In genomic region chr7:74455933-74456332, GRCh38 we compare ENCODE assay signal across 11 cellular contexts. TPM values are rescaled to one million over a fixed set of nuclear protein-coding genes. Genes with fewer than 3 reads are reported as not detected.
DNase-seq lines count a peak whose midpoint lies in the region; ATAC-seq and TF ChIP-seq lines count a peak whose summit lies in the region.
"Had no signal": no experiment of that assay in that cellular context is flagged by ENCODE, and none has a peak within 500 bp of the region (broad histone marks: within the 10 kb centered on the region; RNA-seq: fewer than 3 reads in every experiment).

No MANE protein-coding gene starts in this region.

- H3K27me3 ChIP-seq in Caco-2 (replicated peaks; ENCODE audit: control insufficient read depth, insufficient read depth, low read length) = no peaks in the 10 kb centered on the region
- no peaks in the 10 kb centered on the region for H3K27me3 ChIP-seq in adrenal gland
- H3K27me3 ChIP-seq in right cardiac atrium (ENCODE audit: control insufficient read depth, insufficient read depth) = no peaks in the 10 kb centered on the region
- no peaks in the 10 kb centered on the region for H3K27me3 ChIP-seq in skeletal muscle satellite cell (ENCODE audit: control insufficient read depth, insufficient read depth, low read length)
- no peaks in the 10 kb centered on the region for H3K27me3 ChIP-seq in effector memory CD4-positive, alpha-beta T cell (replicated peaks; ENCODE audit: control insufficient read depth, insufficient read depth, low read length, poor library complexity, severe bottlenecking)

- no peaks in the 10 kb centered on the region for H3K27me3 Mint-ChIP-seq in Caco-2 (ENCODE audit: insufficient read depth, unreplicated experiment)
- peaks cover 21% of the 10 kb centered on the region for H3K27me3 Mint-ChIP-seq in activated CD8-positive, alpha-beta T cell treated with anti-CD3 and anti-CD28 coated beads, Interleukin-2, amount 10 ng/mL, durations not matched to agents 7 days and 5 days (ENCODE audit: low read depth)

- peak in 1 of 2 donors; percentile 26 for TF ChIP-seq POLR2A in adrenal gland (IDR thresholded peaks at IDR 0.05)

- H3K4me2 ChIP-seq in skeletal muscle satellite cell (ENCODE audit: low read length) = peak overlapping the region; percentile 99

- no peak overlapping the region for H3K4me3 ChIP-seq in Caco-2 (ENCODE audit: low read depth, low read length)
- H3K4me3 ChIP-seq in adrenal gland = no peak overlapping the region
- no peak overlapping the region for H3K4me3 ChIP-seq in right cardiac atrium (ENCODE audit: low read length)
- H3K4me3 ChIP-seq in skeletal muscle satellite cell (ENCODE audit: low read length) = peak overlapping the region; percentile 83
- no peak overlapping the region for H3K4me3 ChIP-seq in effector memory CD4-positive, alpha-beta T cell (ENCODE audit: insufficient read depth, low read depth, low read length, poor library complexity, severe bottlenecking)

- no peaks in the 10 kb centered on the region for H3K9me3 ChIP-seq in Caco-2
- no peaks in the 10 kb centered on the region for H3K9me3 ChIP-seq in adrenal gland (replicated peaks in 1 of 3)
- no peaks in the 10 kb centered on the region for H3K9me3 ChIP-seq in right cardiac atrium (ENCODE audit: control insufficient read depth, low read length)
- H3K9me3 ChIP-seq in skeletal muscle satellite cell (replicated peaks; ENCODE audit: low read length) = no peaks in the 10 kb centered on the region
- H3K9me3 ChIP-seq in effector memory CD4-positive, alpha-beta T cell (ENCODE audit: control insufficient read depth, low read length) = no peaks in the 10 kb centered on the region

- ATAC-seq in right cardiac atrium = peak in 1 of 2 donors; percentile 8
- ATAC-seq in activated CD8-positive, alpha-beta T cell treated with anti-CD3 and anti-CD28 coated beads, Interleukin-2, amount 10 ng/mL, durations not matched to agents 7 days and 5 days = no peak
- ATAC-seq: stimulated activated naive CD8-positive, alpha-beta T cell treated with anti-CD3 and anti-CD28 coated beads, Interleukin-15, Interleukin-2, amounts not matched to agents 100 U/mL and 50 U/mL, for 24 hours had no signal

- H3K27ac ChIP-seq in adrenal gland (peak overlapping the region; percentile 71 to 96 (median 92)), right cardiac atrium (ENCODE audit: low read length) (peak overlapping the region; percentile 87)
- no peak overlapping the region for H3K27ac ChIP-seq in effector memory CD4-positive, alpha-beta T cell (ENCODE audit: insufficient read depth, low read length, poor library complexity, severe bottlenecking)

- peaks cover 27% of the 10 kb centered on the region for H3K4me1 Mint-ChIP-seq in Caco-2 (ENCODE audit: low read depth, unreplicated experiment)
- H3K4me1 Mint-ChIP-seq in activated CD8-positive, alpha-beta T cell treated with anti-CD3 and anti-CD28 coated beads, Interleukin-2, amount 10 ng/mL, durations not matched to agents 7 days and 5 days (ENCODE audit: low read depth) = peaks cover 18% of the 10 kb centered on the region

- H3K9me3 Mint-ChIP-seq in Caco-2 (ENCODE audit: unreplicated experiment) = no peaks in the 10 kb centered on the region
- H3K9me3 Mint-ChIP-seq in activated CD8-positive, alpha-beta T cell treated with anti-CD3 and anti-CD28 coated beads, Interleukin-2, amount 10 ng/mL, durations not matched to agents 7 days and 5 days (ENCODE audit: insufficient read depth) = no peaks in the 10 kb centered on the region

- BruUV-seq in Caco-2 (replicated peaks; lab: Mats Ljungman, UMichigan) = TSS peak; percentile 52

- H3K9ac ChIP-seq in skeletal muscle satellite cell (ENCODE audit: low read depth, low read length) = peak overlapping the region; percentile 93

- H3K4me1 ChIP-seq in Caco-2 = peaks cover 29% of the 10 kb centered on the region
- peaks cover 21 to 22% of the 10 kb centered on the region in 2 donors for H3K4me1 ChIP-seq in adrenal gland (replicated peaks in 1 of 2)
- H3K4me1 ChIP-seq in right cardiac atrium (ENCODE audit: control insufficient read depth, insufficient read depth, low read length) = no peaks in the 10 kb centered on the region
- peaks cover 51% of the 10 kb centered on the region for H3K4me1 ChIP-seq in skeletal muscle satellite cell (ENCODE audit: control insufficient read depth, insufficient read depth, low read length)
- H3K4me1 ChIP-seq in effector memory CD4-positive, alpha-beta T cell (ENCODE audit: control insufficient read depth, insufficient read depth, low read length, poor library complexity, severe bottlenecking) = peaks cover 14% of the 10 kb centered on the region

- POLR2A ChIA-PET in Caco-2 (lab: Charles Lee) = no interaction called here
- POLR2A ChIA-PET in activated CD8-positive, alpha-beta T cell treated with anti-CD3 and anti-CD28 coated beads, Interleukin-2, amount 10 ng/mL, durations not matched to agents 7 days and 5 days (lab: Charles Lee) = no interaction called here

- no peak overlapping the region for H3K27ac Mint-ChIP-seq in Caco-2 (ENCODE audit: unreplicated experiment)
- H3K27ac Mint-ChIP-seq in activated CD8-positive, alpha-beta T cell treated with anti-CD3 and anti-CD28 coated beads, Interleukin-2, amount 10 ng/mL, durations not matched to agents 7 days and 5 days = no peak overlapping the region
- H3K27ac Mint-ChIP-seq: activated naive CD4-positive, alpha-beta T cell treated with anti-CD3 and anti-CD28 coated beads, Interleukin-2, amount 10 ng/mL, durations not matched to agents 7 days and 5 days had no signal

- CTCF ChIA-PET in Caco-2 (lab: Charles Lee) = interaction anchor here (1.3 kb wide), 1 partner anchor 110 kb away, joined by 3 read pairs; no protein-coding TSS in a partner anchor
- CTCF ChIA-PET in activated CD8-positive, alpha-beta T cell treated with anti-CD3 and anti-CD28 coated beads, Interleukin-2, amount 10 ng/mL, durations not matched to agents 7 days and 5 days (lab: Charles Lee) = no interaction called here

- no peaks in the 10 kb centered on the region; the same call in 1 of the 2 replicates for H3K36me3 ChIP-seq in Caco-2 (ENCODE audit: control insufficient read depth, insufficient read depth, low read length)
- no peaks in the 10 kb centered on the region for H3K36me3 ChIP-seq in adrenal gland (replicated peaks in 1 of 2)
- H3K36me3 ChIP-seq in skeletal muscle satellite cell (ENCODE audit: insufficient read depth, low read length) = peaks cover 3% of the 10 kb centered on the region
- H3K36me3 ChIP-seq in effector memory CD4-positive, alpha-beta T cell (ENCODE audit: control insufficient read depth, insufficient read depth, low read length) = no peaks in the 10 kb centered on the region

- peak overlapping the region; percentile 73 for H3K4me3 Mint-ChIP-seq in Caco-2 (ENCODE audit: unreplicated experiment)
- H3K4me3 Mint-ChIP-seq in activated CD8-positive, alpha-beta T cell treated with anti-CD3 and anti-CD28 coated beads, Interleukin-2, amount 10 ng/mL, durations not matched to agents 7 days and 5 days = no peak overlapping the region
- H3K4me3 Mint-ChIP-seq: activated naive CD4-positive, alpha-beta T cell treated with anti-CD3 and anti-CD28 coated beads, Interleukin-2, amount 10 ng/mL, durations not matched to agents 7 days and 5 days had no signal

- no peak for TF ChIP-seq CTCF in Caco-2 (IDR thresholded peaks at IDR 0.05; ENCODE audit: insufficient read depth in 1 of 2, low read depth in 1 of 2, low read length in 1 of 2, severe bottlenecking in 1 of 2, unreplicated experiment in 1 of 2)
- TF ChIP-seq CTCF in adrenal gland (IDR thresholded peaks at IDR 0.05) = no peak

- DNase-seq in Caco-2 = no peak
- DNase-seq in adrenal gland = peak in 6 of 7 donors; percentile 62 to 85 (median 70)
- DNase-seq in right cardiac atrium = peak in 1 of 3 donors; percentile 38
- no peak for DNase-seq in SHP77 (lab: John Stamatoyannopoulos, UW)
- no peak for DNase-seq in effector memory CD4-positive, alpha-beta T cell
- DNase-seq in activated T-cell treated with anti-CD3 and anti-CD28 coated beads for 4 hours = no peak
- DNase-seq in activated CD8-positive, alpha-beta T cell treated with anti-CD3 and anti-CD28 coated beads, Interleukin-2, amount 10 ng/mL, durations not matched to agents 7 days and 5 days = no peak
- DNase-seq: activated naive CD4-positive, alpha-beta T cell treated with anti-CD3 and anti-CD28 coated beads, Interleukin-2, amount 10 ng/mL, durations not matched to agents 7 days and 5 days; NCI-H187 treated with DMSO at 0.1 percent for 48 hours; stimulated activated naive CD8-positive, alpha-beta T cell treated with anti-CD3 and anti-CD28 coated beads, Interleukin-15, Interleukin-2, amounts not matched to agents 100 U/mL and 50 U/mL, for 24 hours had no signal

- 45 to 67% (median 57%) methylated on average over 5 to 6 of the region's 6 CpGs for WGBS in adrenal gland, 4 donors
- 52% methylated on average over 6 of the region's 6 CpGs for WGBS in right cardiac atrium

- peaks cover 31% of the 10 kb centered on the region for H3K36me3 Mint-ChIP-seq in Caco-2 (ENCODE audit: insufficient read depth, unreplicated experiment)
- H3K36me3 Mint-ChIP-seq in activated CD8-positive, alpha-beta T cell treated with anti-CD3 and anti-CD28 coated beads, Interleukin-2, amount 10 ng/mL, durations not matched to agents 7 days and 5 days (ENCODE audit: low read depth) = no peaks in the 10 kb centered on the region

- intact Hi-C loops in Caco-2 (cut with micrococcal nuclease; ENCODE audit: unreplicated experiment) = no loop called here
- intact Hi-C loops in adrenal gland (cut with DNase I) = no loop called here
- intact Hi-C loops in right cardiac atrium (cut with DNase I) = loop anchor here in 2 of 4 donors (10.0 kb wide), 2 partner anchors 109 to 199 kb away; partner anchors contain the start of gene GTF2I (in 1 of the 2)

RNA-seq across cellular contexts. Expression of gene GTF2IRD1, which starts 2.2 kb away (rescaled TPM):
- total RNA-seq in Caco-2 (2022) = 53.6 and 54.6 TPM in 2 replicates
- total RNA-seq in adrenal gland = 10 to 100 TPM; 19.7 to 41.3 (median 25.5) TPM
- polyA plus RNA-seq in adrenal gland = 10 to 100 TPM; 20.5 to 28.0 (median 27.8) TPM
- total RNA-seq in right cardiac atrium = 10 to 100 TPM; 18.9 to 29.9 (median 21.4) TPM
- 10.6 TPM for polyA plus RNA-seq in right cardiac atrium
- total RNA-seq in skeletal muscle satellite cell (2012; rRNA removed) = 5.2 and 5.8 TPM in 2 replicates
- total RNA-seq in activated CD8-positive, alpha-beta T cell treated with anti-CD3 and anti-CD28 coated beads, Interleukin-2, amount 10 ng/mL, durations not matched to agents 7 days and 5 days = not detected

Comparison
In these comparisons a context has a peak if more than half of its experiments do, and no peak if none do; other contexts are left out.
1. DNase-seq: peak in adrenal gland (6 of 7); none in Caco-2 (0 of 2), SHP77 (0 of 2), effector memory CD4-positive, alpha-beta T cell (0 of 3), activated T-cell treated with anti-CD3 and anti-CD28 coated beads for 4 hours (single experiment) and activated CD8-positive, alpha-beta T cell treated with anti-CD3 and anti-CD28 coated beads, Interleukin-2, amount 10 ng/mL, durations not matched to agents 7 days and 5 days (single experiment).
2. RNA of gene GTF2IRD1, which starts 2.2 kb away (total RNA-seq): 53.6 to 54.6 TPM in Caco-2, 19.7 to 41.3 TPM in adrenal gland and 18.9 to 29.9 TPM in right cardiac atrium; not detected in activated CD8-positive, alpha-beta T cell treated with anti-CD3 and anti-CD28 coated beads, Interleukin-2, amount 10 ng/mL, durations not matched to agents 7 days and 5 days; every median in the first group is over 10 times any median in the second.